8 cellular contexts compared by ENCODE assay signal in genomic region chr19:39479916-39480315, GRCh38. TPM values are rescaled to one million over a fixed set of nuclear protein-coding genes. Genes with fewer than 3 reads are reported as not detected.
DNase-seq lines count a peak whose midpoint lies in the region; ATAC-seq and TF ChIP-seq lines count a peak whose summit lies in the region.

No MANE protein-coding gene starts in this region.

- H3K36me3 ChIP-seq in ACC112 (ENCODE audit: insufficient read depth, low read length) (no peaks in the 10 kb centered on the region), KMS-11 (ENCODE audit: insufficient read depth) (peaks cover 10% of the 10 kb centered on the region; the same call in 1 of the 2 replicates), ascending aorta (peaks cover 16 to 30% of the 10 kb centered on the region in 2 donors)

- H3K9me3 ChIP-seq in ascending aorta (no peaks in the 10 kb centered on the region), mononuclear cell (ENCODE audit: low read depth, low read length) (no peaks in the 10 kb centered on the region)

- H3K27me3 ChIP-seq in ACC112 (ENCODE audit: insufficient read depth, low read length) = no peaks in the 10 kb centered on the region
- no peaks in the 10 kb centered on the region for H3K27me3 ChIP-seq in KMS-11 (ENCODE audit: insufficient read depth, low read depth)
- no peaks in the 10 kb centered on the region for H3K27me3 ChIP-seq in ascending aorta
- no peaks in the 10 kb centered on the region for H3K27me3 ChIP-seq in mononuclear cell (ENCODE audit: insufficient read depth, low read length)

- intact Hi-C loops in ascending aorta (cut with DNase I) = loop anchor here (1.0 to 2.0 kb wide), 4 partner anchors 35 to 89 kb away; partner anchors contain the start of genes EID2B, MED29, PAF1 and SUPT5H

- H3K4me1 ChIP-seq in ACC112 (ENCODE audit: control insufficient read depth, insufficient read depth, low read length, unreplicated experiment) = peaks cover 5% of the 10 kb centered on the region
- peaks cover 13% of the 10 kb centered on the region for H3K4me1 ChIP-seq in KMS-11 (ENCODE audit: low read depth, poor library complexity, severe bottlenecking)
- peaks cover 4 to 12% of the 10 kb centered on the region in 2 donors for H3K4me1 ChIP-seq in ascending aorta
- H3K4me1 ChIP-seq in mononuclear cell (ENCODE audit: insufficient read depth, low read length) = peaks cover 22% of the 10 kb centered on the region

- H3K9ac ChIP-seq in KMS-11 = peak overlapping the region; percentile 94; the same call in 1 of the 2 replicates

- no peaks in the 10 kb centered on the region for H4K20me1 ChIP-seq in KMS-11 (ENCODE audit: insufficient read depth)

- H3K27ac ChIP-seq in ACC112 (ENCODE audit: low read depth, low read length) = no peak overlapping the region
- H3K27ac ChIP-seq in KMS-11 = no peak overlapping the region; the same call in 1 of the 2 replicates
- peak overlapping the region; percentile 38 to 82 for H3K27ac ChIP-seq in ascending aorta

- peak overlapping the region; percentile 95; the same call in 1 of the 2 replicates for H3K4me3 ChIP-seq in ACC112 (ENCODE audit: low read depth, low read length)
- H3K4me3 ChIP-seq in KMS-11 (IDR thresholded peaks at IDR 0.05; ENCODE audit: insufficient read depth, low read depth, low read length) = no peak overlapping the region
- peak overlapping the region; percentile 68 to 83 for H3K4me3 ChIP-seq in ascending aorta
- H3K4me3 ChIP-seq in mononuclear cell (ENCODE audit: low read length) = peak overlapping the region; percentile 91

- H3K79me2 ChIP-seq in ACC112 (ENCODE audit: control insufficient read depth, insufficient read depth, low read length, unreplicated experiment) = peaks cover 15% of the 10 kb centered on the region
- peaks cover 30% of the 10 kb centered on the region for H3K79me2 ChIP-seq in KMS-11 (ENCODE audit: insufficient read depth, low read depth)

- peak overlapping the region; percentile 57 for H2AFZ ChIP-seq in ACC112 (ENCODE audit: low read length, unreplicated experiment)
- H2AFZ ChIP-seq in KMS-11 (ENCODE audit: low read depth) = peak overlapping the region; percentile 86

- ATAC-seq in HG02798 (IDR thresholded peaks at IDR 0.05; ENCODE audit: poor library complexity, unreplicated experiment) (no peak), HG03520 (IDR thresholded peaks at IDR 0.05; ENCODE audit: unreplicated experiment) (no peak)

- DNase-seq in ascending aorta (ENCODE audit: low spot score in 2 of 2) (no peak), DMS 273 (lab: John Stamatoyannopoulos, UW; ENCODE audit: unreplicated experiment) (no peak)
- no peak for DNase-seq in activated effector memory CD4-positive, alpha-beta T cell treated with anti-CD3 and anti-CD28 coated beads, Interleukin-2, amount 50 U/mL, for 16 hours

- TF ChIP-seq CTCF in KMS-11 (conservative IDR thresholded peaks at IDR 0.05; ENCODE audit: low read depth, low read length) = no peak
- no peak for TF ChIP-seq CTCF in ascending aorta (IDR thresholded peaks at IDR 0.05)

- H3K4me2 ChIP-seq in KMS-11 = peak overlapping the region; percentile 79

RNA-seq across cellular contexts. Expression of gene TIMM50, which starts 0.7 kb away (rescaled TPM):
- total RNA-seq in ascending aorta = 92.0 TPM
- total RNA-seq in mononuclear cell = 17.1 TPM

RNA-seq across cellular contexts. Expression of gene DLL3, which starts 18.8 kb away (rescaled TPM):
- total RNA-seq in ascending aorta = not detected
- total RNA-seq in mononuclear cell = not detected

RNA-seq across cellular contexts. Expression of gene SUPT5H, which starts 34.5 kb away (rescaled TPM):
- total RNA-seq in ascending aorta = 142 TPM
- total RNA-seq in mononuclear cell = 124 TPM

RNA-seq across cellular contexts. Expression of gene SELENOV, which starts 35.0 kb away (rescaled TPM):
- total RNA-seq in ascending aorta (not detected), mononuclear cell (not detected)

RNA-seq across cellular contexts. Expression of gene RPS16, which starts 44.2 kb away (rescaled TPM):
- 1,453 TPM for total RNA-seq in ascending aorta
- total RNA-seq in mononuclear cell = 71.4 TPM

Comparison
In these comparisons a context has a peak if more than half of its experiments do, and no peak if none do; other contexts are left out.
1. H3K27ac ChIP-seq: peak in ascending aorta (2 of 2); none in ACC112 (single experiment) and KMS-11 (single experiment).